1 cellular context compared by ENCODE assay signal in genomic region chr16:85844786-85845185, GRCh38.
A peak's percentile ranks its signal among the peaks of the same experiment; 100 is the strongest.
TF ChIP-seq lines count a peak whose summit lies in the region.

No MANE protein-coding gene starts in this region.

TF ChIP-seq in HepG2, 621 proteins besides CTCF, POLR2A, EP300 and RAD21 (continued from another document and continues in another):
- TF ChIP-seq ATF6 (CRISPR knock-in tag; conservative IDR thresholded peaks at IDR 0.05) (no peak), PAWR (CRISPR knock-in tag; IDR thresholded peaks at IDR 0.05; ENCODE audit: borderline replicate concordance) (no peak), NFRKB (IDR thresholded peaks at IDR 0.05) (no peak), HBP1 (CRISPR knock-in tag; IDR thresholded peaks at IDR 0.05; ENCODE audit: low read depth) (no peak), SRSF9 (IDR thresholded peaks at IDR 0.05; ENCODE audit: borderline replicate concordance, insufficient read depth, low read depth, low read length, poor library complexity, severe bottlenecking) (no peak), HOXA3 (CRISPR knock-in tag; IDR thresholded peaks at IDR 0.05) (no peak), ZNF790 (CRISPR knock-in tag; IDR thresholded peaks at IDR 0.05; ENCODE audit: borderline replicate concordance) (no peak), ZNF761 (CRISPR knock-in tag; conservative IDR thresholded peaks at IDR 0.05) (no peak), TBX2 (CRISPR knock-in tag; IDR thresholded peaks at IDR 0.05; ENCODE audit: borderline replicate concordance) (peak; percentile 60; the same call in 1 of the 2 replicates), ZNF597 (CRISPR knock-in tag; IDR thresholded peaks at IDR 0.05) (no peak), DRAP1 (CRISPR knock-in tag; IDR thresholded peaks at IDR 0.05) (no peak), AFF4 (CRISPR knock-in tag; IDR thresholded peaks at IDR 0.05) (no peak), ZNF230 (CRISPR knock-in tag; IDR thresholded peaks at IDR 0.05) (no peak), GATAD1 (CRISPR knock-in tag; IDR thresholded peaks at IDR 0.05) (no peak), HIVEP1 (CRISPR knock-in tag; IDR thresholded peaks at IDR 0.05) (peak; percentile 52; the same call in 1 of the 2 replicates), ATF5 (CRISPR knock-in tag; IDR thresholded peaks at IDR 0.05; ENCODE audit: low read depth) (no peak), ZNF264 (CRISPR knock-in tag; IDR thresholded peaks at IDR 0.05) (no peak), ZFP90 (CRISPR knock-in tag; IDR thresholded peaks at IDR 0.05; ENCODE audit: borderline replicate concordance) (no peak), ZXDC (CRISPR knock-in tag; IDR thresholded peaks at IDR 0.05) (0 out of 2 replicates have a peak, but pooled peaks have one; percentile 39), CERS6 (CRISPR knock-in tag; IDR thresholded peaks at IDR 0.05) (no peak), ZNF234 (CRISPR knock-in tag; conservative IDR thresholded peaks at IDR 0.05) (no peak), ZNF20 (CRISPR knock-in tag; IDR thresholded peaks at IDR 0.05) (no peak), FOXP4 (CRISPR knock-in tag; IDR thresholded peaks at IDR 0.05) (peak; percentile 68), ZNF441 (CRISPR knock-in tag; IDR thresholded peaks at IDR 0.05; ENCODE audit: borderline replicate concordance) (no peak), AGO1 (IDR thresholded peaks at IDR 0.05; ENCODE audit: low read depth, low read length, poor library complexity, severe bottlenecking) (no peak), TAF1 (CRISPR knock-in tag; IDR thresholded peaks at IDR 0.05) (no peak), ZNF879 (CRISPR knock-in tag; IDR thresholded peaks at IDR 0.05) (no peak), BCLAF1 (IDR thresholded peaks at IDR 0.05) (no peak), ZNF24 (IDR thresholded peaks at IDR 0.05) (no peak), HMG20A (CRISPR knock-in tag; IDR thresholded peaks at IDR 0.05; ENCODE audit: borderline replicate concordance) (peak; percentile 71; the same call in 1 of the 2 replicates), ZNF513 (CRISPR knock-in tag; conservative IDR thresholded peaks at IDR 0.05) (no peak), GTF2F1 (IDR thresholded peaks at IDR 0.05; ENCODE audit: low read length) (no peak), ZFYVE20 (CRISPR knock-in tag; IDR thresholded peaks at IDR 0.05; ENCODE audit: borderline replicate concordance, low read depth) (no peak), NFIC (IDR thresholded peaks at IDR 0.05; ENCODE audit: low read length) (no peak), ZBTB20 (CRISPR knock-in tag; IDR thresholded peaks at IDR 0.05; ENCODE audit: borderline replicate concordance, low read depth) (peak; percentile 64; the same call in 1 of the 2 replicates), RBM39 (IDR thresholded peaks at IDR 0.05; ENCODE audit: low read depth, low read length, poor library complexity, severe bottlenecking) (no peak), KLF9 (CRISPR knock-in tag; IDR thresholded peaks at IDR 0.05; ENCODE audit: low read depth) (no peak)
